In the genomic region with DNA sequence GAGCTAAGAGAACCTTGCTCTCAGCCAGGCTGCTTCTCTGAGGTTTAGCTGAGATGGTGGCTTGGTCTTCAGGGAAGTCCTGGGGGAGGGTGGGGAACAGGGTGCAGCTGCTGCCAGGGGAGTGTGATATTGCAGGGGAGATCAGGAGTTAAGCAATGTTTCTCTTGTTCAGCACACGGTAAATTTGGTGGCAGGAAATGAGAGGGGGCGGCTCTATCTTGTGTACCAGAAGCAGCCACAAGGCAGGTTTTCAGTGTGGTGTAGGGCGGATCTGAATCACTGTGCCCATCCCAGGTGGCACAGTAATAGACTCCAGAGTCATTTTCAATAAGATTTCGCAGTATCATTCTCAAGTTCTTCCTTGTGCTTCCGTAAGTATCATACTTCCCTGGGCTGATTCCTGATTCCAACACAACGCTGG, we compare ENCODE assay signal across 8 cellular contexts.
DNase-seq lines count a peak whose midpoint lies in the region; ATAC-seq and TF ChIP-seq lines count a peak whose summit lies in the region.
"Not testable (repeated sequence)": the region's sequence is repeated elsewhere in the genome, so short reads cannot be mapped to it uniquely, and the experiment has no call there.

No MANE protein-coding gene starts in this region.

- not testable (repeated sequence) for H3K9me3 ChIP-seq in MM.1S (replicated peaks; ENCODE audit: insufficient read depth, low read length)

- not testable (repeated sequence) for H2AFZ ChIP-seq in MM.1S (ENCODE audit: low read length)

- H3K36me3 ChIP-seq in MM.1S (replicated peaks; ENCODE audit: insufficient read depth, low read length) = not testable (repeated sequence)

- H3K27me3 Mint-ChIP-seq in activated T-helper 17 cell treated with anti-CD3 and anti-CD28 coated beads, Interleukin-2, amount 50 U/mL, for 72 hours; effector memory CD8-positive, alpha-beta T cell; stimulated activated naive CD8-positive, alpha-beta T cell treated with anti-CD3 and anti-CD28 coated beads, Interleukin-15, amount 100 ng/mL, for 72 hours: not testable (repeated sequence)

- H3K27me3 ChIP-seq in MM.1S (replicated peaks; ENCODE audit: insufficient read depth, low read length) = not testable (repeated sequence)

- H3K79me2 ChIP-seq in MM.1S (ENCODE audit: low read length) = peaks cover 39% of the 10 kb centered on the region

- H3F3A ChIP-seq in MM.1S (ENCODE audit: insufficient read depth, low read length) = peaks cover 18% of the 10 kb centered on the region

- peak overlapping the region; percentile 89 for H3K27ac Mint-ChIP-seq in activated T-helper 17 cell treated with anti-CD3 and anti-CD28 coated beads, Interleukin-2, amount 50 U/mL, for 72 hours
- peak overlapping the region; percentile 58 to 86 for H3K27ac Mint-ChIP-seq in effector memory CD8-positive, alpha-beta T cell
- peak overlapping the region in 1 of 2 donors; percentile 25 for H3K27ac Mint-ChIP-seq in stimulated activated naive CD8-positive, alpha-beta T cell treated with anti-CD3 and anti-CD28 coated beads, Interleukin-15, amount 100 ng/mL, for 72 hours

- not testable (repeated sequence) for H3K4me3 ChIP-seq in MM.1S (ENCODE audit: low read length)

- peaks cover 40% of the 10 kb centered on the region for H3K36me3 Mint-ChIP-seq in activated T-helper 17 cell treated with anti-CD3 and anti-CD28 coated beads, Interleukin-2, amount 50 U/mL, for 72 hours (ENCODE audit: low read depth)
- peaks cover 10% of the 10 kb centered on the region for H3K36me3 Mint-ChIP-seq in effector memory CD8-positive, alpha-beta T cell (ENCODE audit: insufficient read depth)

- not testable (repeated sequence) for H4K20me1 ChIP-seq in MM.1S (ENCODE audit: insufficient read depth, low read length)

- H3K9me2 ChIP-seq in MM.1S (replicated peaks; ENCODE audit: insufficient read depth, low read length) = not testable (repeated sequence)

- peaks cover 17% of the 10 kb centered on the region for H3K4me1 Mint-ChIP-seq in activated T-helper 17 cell treated with anti-CD3 and anti-CD28 coated beads, Interleukin-2, amount 50 U/mL, for 72 hours
- H3K4me1 Mint-ChIP-seq in effector memory CD8-positive, alpha-beta T cell (ENCODE audit: low read depth in 2 of 2) = peaks cover 15 to 17% of the 10 kb centered on the region in 2 donors
- H3K4me1 Mint-ChIP-seq in stimulated activated naive CD8-positive, alpha-beta T cell treated with anti-CD3 and anti-CD28 coated beads, Interleukin-15, amount 100 ng/mL, for 72 hours = peaks cover 31% of the 10 kb centered on the region

- H3K4me3 Mint-ChIP-seq in activated T-helper 17 cell treated with anti-CD3 and anti-CD28 coated beads, Interleukin-2, amount 50 U/mL, for 72 hours = peak overlapping the region; percentile 97
- peak overlapping the region; percentile 84 to 86 for H3K4me3 Mint-ChIP-seq in effector memory CD8-positive, alpha-beta T cell
- peak overlapping the region; percentile 64 to 80 for H3K4me3 Mint-ChIP-seq in stimulated activated naive CD8-positive, alpha-beta T cell treated with anti-CD3 and anti-CD28 coated beads, Interleukin-15, amount 100 ng/mL, for 72 hours

- TF ChIP-seq CTCF in MM.1S (IDR thresholded peaks at IDR 0.05; ENCODE audit: low read length) = not testable (repeated sequence)

- H3K9me3 Mint-ChIP-seq in activated T-helper 17 cell treated with anti-CD3 and anti-CD28 coated beads, Interleukin-2, amount 50 U/mL, for 72 hours; effector memory CD8-positive, alpha-beta T cell; stimulated activated naive CD8-positive, alpha-beta T cell treated with anti-CD3 and anti-CD28 coated beads, Interleukin-15, amount 100 ng/mL, for 72 hours: not testable (repeated sequence)

- H3K9ac ChIP-seq in MM.1S (ENCODE audit: low read length) = not testable (repeated sequence)

- ATAC-seq in GM21390 (IDR thresholded peaks at IDR 0.05; ENCODE audit: unreplicated experiment) = peak; percentile 42
- ATAC-seq in HG03159 (IDR thresholded peaks at IDR 0.05; ENCODE audit: unreplicated experiment) = peak; percentile 47
- peak; percentile 47 for ATAC-seq in activated T-helper 17 cell treated with anti-CD3 and anti-CD28 coated beads, Interleukin-2, amount 50 U/mL, for 72 hours (replicated peaks)
- peak; percentile 52 for ATAC-seq in effector memory CD8-positive, alpha-beta T cell (replicated peaks)
- ATAC-seq in stimulated activated naive CD8-positive, alpha-beta T cell treated with anti-CD3 and anti-CD28 coated beads, Interleukin-15, amount 100 ng/mL, for 72 hours = peak; percentile 64

- not testable (repeated sequence) for H3K4me1 ChIP-seq in MM.1S (ENCODE audit: low read length)

- peak overlapping the region; percentile 74; the same call in 1 of the 2 replicates for H3K27ac ChIP-seq in MM.1S (ENCODE audit: low read length)

- H3K4me2 ChIP-seq in MM.1S (ENCODE audit: low read depth, low read length) = peak overlapping the region; percentile 57; the same call in 1 of the 2 replicates

- DNase-seq in GDM1 (lab: John Stamatoyannopoulos, UW) (peak; percentile 18), MM.1S (peak; percentile 55)
- peak; percentile 56 for DNase-seq in activated CD4-positive, alpha-beta T cell treated with anti-CD3 and anti-CD28 coated beads for 48 hours
- DNase-seq in effector memory CD8-positive, alpha-beta T cell = not testable (repeated sequence)
- DNase-seq in stimulated activated naive CD8-positive, alpha-beta T cell treated with anti-CD3 and anti-CD28 coated beads, Interleukin-15, amount 100 ng/mL, for 72 hours = peak in 1 of 2 donors; percentile 38
